In the genomic region with DNA sequence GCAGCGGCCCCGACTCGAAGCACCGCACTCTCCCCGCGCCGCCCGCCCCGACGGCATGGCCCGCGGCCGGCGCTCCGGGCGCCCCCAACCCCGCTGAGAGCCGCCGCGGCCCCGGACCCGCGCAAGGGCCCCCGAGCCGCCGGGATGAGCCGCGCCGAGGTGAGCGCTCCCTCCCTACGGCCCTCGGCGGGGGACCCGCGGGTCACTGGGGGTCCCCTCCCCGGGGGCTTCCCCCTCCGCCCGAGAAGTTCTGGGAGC, we compare ENCODE assay signal across 8 cellular contexts. TPM values are rescaled to one million over a fixed set of nuclear protein-coding genes. Genes with fewer than 3 reads are reported as not detected.
DNase-seq lines count a peak whose midpoint lies in the region; ATAC-seq and TF ChIP-seq lines count a peak whose summit lies in the region.

No MANE protein-coding gene starts in this region.

- peaks cover 0 to 50% (median 36%) of the 10 kb centered on the region in 9 donors for H3K4me1 ChIP-seq in heart right ventricle
- peaks cover 15% of the 10 kb centered on the region for H3K4me1 ChIP-seq in hepatocyte (ENCODE audit: insufficient read depth)

- H3K4me3 ChIP-seq in heart right ventricle: peak overlapping the region; percentile 54 to 92 (median 83)
- H3K4me3 ChIP-seq in hepatocyte: peak overlapping the region; percentile 92

- H3K79me2 ChIP-seq in hepatocyte: peaks cover 22% of the 10 kb centered on the region

- H3K4me1 Mint-ChIP-seq in stimulated activated naive CD8-positive, alpha-beta T cell treated with anti-CD3 and anti-CD28 coated beads, Interleukin-15, amount 100 ng/mL, for 72 hours: peaks cover 34% of the 10 kb centered on the region

- intact Hi-C loops in heart right ventricle (cut with DNase I) (loop anchor here in 8 of 10 donors (1.0 to 10.0 kb wide), 10 partner anchors 56 to 329 kb away; no protein-coding TSS in a partner anchor), Right ventricle myocardium superior (cut with DNase I) (loop anchor here (1.0 to 5.0 kb wide), 3 partner anchors 106 to 207 kb away; no protein-coding TSS in a partner anchor)

- peaks cover 13% of the 10 kb centered on the region for H4K20me1 ChIP-seq in hepatocyte (ENCODE audit: insufficient read depth, poor library complexity, severe bottlenecking)

- ATAC-seq in heart right ventricle (no peak), Right ventricle myocardium superior (ENCODE audit: poor library complexity) (no peak)
- no peak for ATAC-seq in stimulated activated naive CD8-positive, alpha-beta T cell treated with anti-CD3 and anti-CD28 coated beads, Interleukin-15, amount 100 ng/mL, for 72 hours

- no peak overlapping the region for H3K27ac Mint-ChIP-seq in stimulated activated naive CD8-positive, alpha-beta T cell treated with anti-CD3 and anti-CD28 coated beads, Interleukin-15, amount 100 ng/mL, for 72 hours

- H3K36me3 ChIP-seq in heart right ventricle (peaks cover 0 to 2% (median 0%) of the 10 kb centered on the region in 9 donors), hepatocyte (replicated peaks; ENCODE audit: insufficient read depth, low read depth) (no peaks in the 10 kb centered on the region)

- peak overlapping the region; percentile 58 for H2AFZ ChIP-seq in hepatocyte

- H3K27me3 Mint-ChIP-seq in stimulated activated naive CD8-positive, alpha-beta T cell treated with anti-CD3 and anti-CD28 coated beads, Interleukin-15, amount 100 ng/mL, for 72 hours: peaks cover 19% of the 10 kb centered on the region

- no peak for TF ChIP-seq CTCF in heart right ventricle (IDR thresholded peaks at IDR 0.05)
- TF ChIP-seq CTCF in VCaP (conservative IDR thresholded peaks at IDR 0.05): no peak
- no peak for TF ChIP-seq CTCF in hepatocyte (IDR thresholded peaks at IDR 0.05; ENCODE audit: poor library complexity)

- WGBS in heart right ventricle, 2 donors: 1% methylated on average over 30 to 38 of the region's 38 CpGs
- 3% methylated on average over 6 of the region's 38 CpGs for WGBS in hepatocyte (ENCODE audit: low lambda C conversion rate, missing lambda C conversion rate)

- peak overlapping the region; percentile 88 for H3K4me3 Mint-ChIP-seq in stimulated activated naive CD8-positive, alpha-beta T cell treated with anti-CD3 and anti-CD28 coated beads, Interleukin-15, amount 100 ng/mL, for 72 hours

- no peaks in the 10 kb centered on the region for H3K9me3 Mint-ChIP-seq in stimulated activated naive CD8-positive, alpha-beta T cell treated with anti-CD3 and anti-CD28 coated beads, Interleukin-15, amount 100 ng/mL, for 72 hours

- H3K27ac ChIP-seq in heart right ventricle (peak overlapping the region; percentile 92 to 100 (median 98)), VCaP (peak overlapping the region; percentile 92), hepatocyte (peak overlapping the region; percentile 97)

- H3K4me2 ChIP-seq in hepatocyte: peak overlapping the region; percentile 91

- no peaks in the 10 kb centered on the region for H3K9me2 ChIP-seq in hepatocyte (replicated peaks; ENCODE audit: insufficient read depth)

- no peak for DNase-seq in heart right ventricle
- no peak for DNase-seq in Right ventricle myocardium superior
- DNase-seq in hepatocyte (ENCODE audit: low spot score): no peak
- DNase-seq in stimulated activated naive CD8-positive, alpha-beta T cell treated with anti-CD3 and anti-CD28 coated beads, Interleukin-15, amount 100 ng/mL, for 72 hours: no peak
- no peak for DNase-seq in NCI-H345 (lab: John Stamatoyannopoulos, UW)
- no peak for DNase-seq in OCI-M2 (lab: John Stamatoyannopoulos, UW; ENCODE audit: unreplicated experiment)
- no peak for DNase-seq in GDM1 (lab: John Stamatoyannopoulos, UW)

- no peaks in the 10 kb centered on the region for H3K9me3 ChIP-seq in heart right ventricle
- no peaks in the 10 kb centered on the region for H3K9me3 ChIP-seq in hepatocyte (ENCODE audit: low read depth)

- H3K27me3 ChIP-seq in heart right ventricle: peaks cover 0 to 42% (median 0%) of the 10 kb centered on the region in 7 donors
- no peaks in the 10 kb centered on the region for H3K27me3 ChIP-seq in hepatocyte

RNA-seq across cellular contexts. Expression of a gene that starts 0.8 kb away (rescaled TPM):
- total RNA-seq in heart right ventricle (100 to 1,000 TPM; 141 to 284 (median 233) TPM), Right ventricle myocardium superior (149 TPM), hepatocyte (15.7 and 17.9 TPM in 2 replicates)
- polyA plus RNA-seq in heart right ventricle (10 to 100 TPM; 14.0 to 41.0 TPM), hepatocyte (10.5 and 11.7 TPM in 2 replicates)

RNA-seq across cellular contexts. Expression of a gene that starts 56.4 kb away (rescaled TPM):
- total RNA-seq in heart right ventricle: 10 to 100 TPM; 14.2 to 20.3 (median 16.7) TPM
- 10 to 100 TPM; 21.3 to 23.1 TPM for polyA plus RNA-seq in heart right ventricle
- 15.1 TPM for total RNA-seq in Right ventricle myocardium superior
- total RNA-seq in hepatocyte: 24.9 and 27.0 TPM in 2 replicates
- polyA plus RNA-seq in hepatocyte: 20.7 and 22.9 TPM in 2 replicates
